8 cellular contexts compared by ENCODE assay signal in genomic region chr22:18078329-18079041, GRCh38. TPM values are rescaled to one million over a fixed set of nuclear protein-coding genes. Genes with fewer than 3 reads are reported as not detected.
DNase-seq lines count a peak whose midpoint lies in the region; ATAC-seq and TF ChIP-seq lines count a peak whose summit lies in the region.

No MANE protein-coding gene starts in this region.

- intact Hi-C loops in left lung (cut with DNase I) = loop anchor here in 1 of 2 donors (5.0 to 10.0 kb wide), 2 partner anchors 54 to 246 kb away; partner anchors contain the start of gene MICAL3

- H3K27me3 ChIP-seq in left lung = no peaks in the 10 kb centered on the region

- peaks cover 60% of the 10 kb centered on the region for H3K4me1 Mint-ChIP-seq in stimulated activated effector memory CD8-positive, alpha-beta T cell treated with anti-CD3 and anti-CD28 coated beads, Interleukin-12 subunit alpha, Interleukin-12 subunit beta, amount 100 ng/mL, for 72 hours

- peak; percentile 24 for ATAC-seq in HG03354 (IDR thresholded peaks at IDR 0.05; ENCODE audit: poor library complexity, severe bottlenecking, unreplicated experiment)
- peak; percentile 54 for ATAC-seq in left lung
- ATAC-seq in stimulated activated effector memory CD8-positive, alpha-beta T cell treated with anti-CD3 and anti-CD28 coated beads, Interleukin-12 subunit alpha, Interleukin-12 subunit beta, amount 100 ng/mL, for 72 hours = peak; percentile 47

- peak overlapping the region; percentile 87 for H3K4me3 Mint-ChIP-seq in stimulated activated effector memory CD8-positive, alpha-beta T cell treated with anti-CD3 and anti-CD28 coated beads, Interleukin-12 subunit alpha, Interleukin-12 subunit beta, amount 100 ng/mL, for 72 hours

- H3K36me3 ChIP-seq in left lung = peaks cover 0 to 41% of the 10 kb centered on the region in 2 donors

- peak; percentile 15 for TF ChIP-seq CTCF in cardiac fibroblast (IDR thresholded peaks at IDR 0.05; ENCODE audit: low read depth, low read length)
- TF ChIP-seq CTCF in left lung (IDR thresholded peaks at IDR 0.05) = no peak

- H3K4me3 ChIP-seq in cardiac fibroblast (replicated peaks in 1 of 2; ENCODE audit: low read depth in 2 of 2, low read length in 2 of 2) (peak overlapping the region; percentile 96 to 97), left lung (peak overlapping the region; percentile 71 to 98)

- DNase-seq in NCI-H2196 (lab: John Stamatoyannopoulos, UW; ENCODE audit: unreplicated experiment) = peak; percentile 57
- DNase-seq in NCI-H2196 treated with DMSO at 0.1 percent for 48 hours (lab: John Stamatoyannopoulos, UW; ENCODE audit: unreplicated experiment) = no peak
- DNase-seq in T-helper 2 cell = peak in 4 of 5 experiments; percentile 10 to 53 (median 26)
- peak in 1 of 2 donors; percentile 25 for DNase-seq in cardiac fibroblast (ENCODE audit: low read depth in 2 of 2)
- DNase-seq in left lung = peak in 1 of 2 donors; percentile 86
- peak; percentile 16 to 70 for DNase-seq in stimulated activated effector memory CD8-positive, alpha-beta T cell treated with anti-CD3 and anti-CD28 coated beads, Interleukin-12 subunit alpha, Interleukin-12 subunit beta, amount 100 ng/mL, for 72 hours (ENCODE audit: low spot score in 2 of 2)
- no peak for DNase-seq in NCI-H446 treated with DMSO at 0.1 percent for 48 hours (lab: John Stamatoyannopoulos, UW)

- peak overlapping the region; percentile 79 to 81 for H3K27ac ChIP-seq in left lung

- H3K27ac Mint-ChIP-seq in stimulated activated effector memory CD8-positive, alpha-beta T cell treated with anti-CD3 and anti-CD28 coated beads, Interleukin-12 subunit alpha, Interleukin-12 subunit beta, amount 100 ng/mL, for 72 hours = peak overlapping the region; percentile 95

- H3K9me3 Mint-ChIP-seq in stimulated activated effector memory CD8-positive, alpha-beta T cell treated with anti-CD3 and anti-CD28 coated beads, Interleukin-12 subunit alpha, Interleukin-12 subunit beta, amount 100 ng/mL, for 72 hours = peaks cover 3% of the 10 kb centered on the region

- peaks cover 16 to 30% of the 10 kb centered on the region in 2 donors for H3K4me1 ChIP-seq in left lung

- H3K36me3 Mint-ChIP-seq in stimulated activated effector memory CD8-positive, alpha-beta T cell treated with anti-CD3 and anti-CD28 coated beads, Interleukin-12 subunit alpha, Interleukin-12 subunit beta, amount 100 ng/mL, for 72 hours = peaks cover 52% of the 10 kb centered on the region

- H3K9me3 ChIP-seq in left lung = no peaks in the 10 kb centered on the region

RNA-seq across cellular contexts. Expression of gene PEX26, which starts 0.7 kb away (rescaled TPM):
- 10 to 100 TPM; 35.8 to 39.4 TPM for total RNA-seq in left lung

RNA-seq across cellular contexts. Expression of gene TUBA8, which starts 32.1 kb away (rescaled TPM):
- total RNA-seq in left lung = under 1 TPM; 0.79 to 0.87 TPM

RNA-seq across cellular contexts. Expression of gene MICAL3, which starts 54.1 kb away (rescaled TPM):
- 10 to 100 TPM; 24.9 to 29.8 TPM for total RNA-seq in left lung

Comparison
In these comparisons a context has a peak if more than half of its experiments do, and no peak if none do; other contexts are left out.
1. DNase-seq: peak in NCI-H2196 (single experiment), T-helper 2 cell (4 of 5) and stimulated activated effector memory CD8-positive, alpha-beta T cell treated with anti-CD3 and anti-CD28 coated beads, Interleukin-12 subunit alpha, Interleukin-12 subunit beta, amount 100 ng/mL, for 72 hours (2 of 2); none in NCI-H2196 treated with DMSO at 0.1 percent for 48 hours (single experiment) and NCI-H446 treated with DMSO at 0.1 percent for 48 hours (single experiment).
2. Peak in every context shown above with its lines, with median percentiles within 50 percentile points of each other: ATAC-seq.